ENCODE assay signal across 35 cellular contexts in the genomic region with DNA sequence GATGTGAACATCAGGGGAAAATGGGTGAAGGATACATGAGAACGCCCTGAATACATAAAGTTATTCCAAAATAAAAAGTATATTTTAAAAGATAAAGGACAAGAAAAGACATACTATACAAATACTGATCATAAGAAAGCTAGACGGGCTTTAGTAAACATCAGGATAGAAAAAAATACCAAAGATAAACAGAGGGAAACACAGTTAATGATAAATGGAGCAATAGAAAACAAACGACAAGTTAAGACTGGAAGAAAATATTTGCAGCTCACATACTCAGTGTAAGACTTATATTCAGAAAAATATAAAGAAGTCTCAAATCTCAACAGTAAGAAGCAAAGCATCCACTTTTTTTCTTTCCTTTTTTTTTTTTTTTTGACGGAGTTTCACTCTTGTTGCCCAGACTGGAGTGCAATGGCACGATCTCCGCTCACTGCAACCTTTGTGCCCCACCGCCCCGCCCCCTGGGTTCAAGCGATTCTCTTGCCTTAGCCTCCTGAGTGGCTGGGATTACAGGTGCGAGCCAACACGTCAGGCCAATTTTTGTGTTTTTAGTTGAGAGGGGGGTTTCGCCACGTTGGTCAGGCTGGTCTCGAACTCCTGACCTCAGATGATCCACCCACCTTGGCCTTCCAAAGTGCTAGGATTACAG.
DNase-seq lines count a peak whose midpoint lies in the region; ATAC-seq, FAIRE-seq and TF ChIP-seq lines count a peak whose summit lies in the region.
"Had no signal": no experiment of that assay in that cellular context is flagged by ENCODE, and none has a peak within 500 bp of the region (broad histone marks: within the 10 kb centered on the region; RNA-seq: fewer than 3 reads in every experiment).

No MANE protein-coding gene starts in this region.

- intact Hi-C loops in HepG2 (cut with micrococcal nuclease; ENCODE audit: unreplicated experiment) = no loop called here
- intact Hi-C loops in right lobe of liver (cut with DNase I) = no loop called here

- no peaks in the 10 kb centered on the region for H3K36me3 ChIP-seq in HepG2 (replicated peaks in 1 of 2; ENCODE audit: control insufficient read depth in 1 of 2, insufficient read depth in 2 of 2, low read length in 2 of 2)
- H3K36me3 ChIP-seq in liver (ENCODE audit: control insufficient read depth in 4 of 4, insufficient read depth in 3 of 4, low read depth in 1 of 4, low read length in 3 of 4) = no peaks in the 10 kb centered on the region
- H3K36me3 ChIP-seq in right lobe of liver = no peaks in the 10 kb centered on the region
- H3K36me3 ChIP-seq: BE2C; BLaER1; BLaER1 treated with 17β-estradiol and CSF1 and Interleukin-3, amounts not matched to agents 10 nM and 100 nM had no signal

- H3K4me3 ChIP-seq in HepG2 (replicated peaks in 1 of 3; ENCODE audit: insufficient read depth in 1 of 3, low read depth in 2 of 3, low read length in 3 of 3) (peak overlapping the region in 1 of 3 experiments; percentile 19; a peak in 2 of 6 replicates), liver (ENCODE audit: low read depth in 1 of 3, low read length in 3 of 3) (no peak overlapping the region), right lobe of liver (peak overlapping the region in 2 of 3 donors; percentile 14 to 21)
- H3K4me3 ChIP-seq: A549; BLaER1; BLaER1 treated with 17β-estradiol and CSF1 and Interleukin-3, amounts not matched to agents 10 nM and 100 nM had no signal

- WGBS in HepG2 (ENCODE audit: low lambda C conversion rate) = 7% methylated on average over 14 of the region's 14 CpGs
- 32% methylated on average over 14 of the region's 14 CpGs for WGBS in liver
- 20% methylated on average over 14 of the region's 14 CpGs for WGBS in right lobe of liver (ENCODE audit: insufficient coverage, low coverage, low lambda C conversion rate, missing lambda C conversion rate)

- in situ Hi-C loops in HepG2 (cut with HindIII; ENCODE audit: extremely low pct_ligation_motif_present, low pct_unique_long_range_greater_than_20kb) = no loop called here

- ATAC-seq in left lobe of liver (peak; percentile 80), HepG2 (peak; percentile 56), right lobe of liver (peak; percentile 58 to 85 (median 76)), foreskin keratinocyte (no peak)
- ATAC-seq: A549; CD8-positive, alpha-beta T cell had no signal

- TF ChIP-seq CTCF in HepG2 (CRISPR knock-in tag; IDR thresholded peaks at IDR 0.05) = no peak
- no peak for TF ChIP-seq CTCF in liver (IDR thresholded peaks at IDR 0.05; ENCODE audit: low read depth, low read length, missing input control)
- TF ChIP-seq CTCF in right lobe of liver (IDR thresholded peaks at IDR 0.05) = no peak
- no peak for TF ChIP-seq CTCF in foreskin keratinocyte (conservative IDR thresholded peaks at IDR 0.05)

- no peak for TF ChIP-seq POLR2A in HepG2 (IDR thresholded peaks at IDR 0.05; ENCODE audit: insufficient read depth in 1 of 2, low read depth in 2 of 2, low read length in 2 of 2)
- TF ChIP-seq POLR2A in right lobe of liver (IDR thresholded peaks at IDR 0.05) = no peak

- H3K4me1 ChIP-seq in HepG2 (ENCODE audit: insufficient read depth, low read length) = peaks cover 59% of the 10 kb centered on the region
- H3K4me1 ChIP-seq in liver (ENCODE audit: control insufficient read depth in 4 of 4, insufficient read depth in 4 of 4, low read length in 3 of 4) = peaks cover 3 to 40% (median 36%) of the 10 kb centered on the region in 4 donors
- peaks cover 0 to 47% (median 15%) of the 10 kb centered on the region in 4 donors for H3K4me1 ChIP-seq in right lobe of liver
- H3K4me1 ChIP-seq in foreskin keratinocyte = no peaks in the 10 kb centered on the region
- H3K4me1 ChIP-seq: A549, BLaER1, Caco-2 had no signal

- H3K9ac ChIP-seq in HepG2 (ENCODE audit: insufficient read depth, low read depth, low read length) (no peak overlapping the region), liver (ENCODE audit: low read depth in 1 of 2, low read length in 2 of 2) (peak overlapping the region in 1 of 2 donors; percentile 42)
- H3K9ac ChIP-seq: BLaER1; BLaER1 treated with 17β-estradiol and CSF1 and Interleukin-3, amounts not matched to agents 10 nM and 100 nM had no signal

- H3K9me3 ChIP-seq in HepG2 (ENCODE audit: low read length) (no peaks in the 10 kb centered on the region), liver (ENCODE audit: control insufficient read depth in 4 of 4, low read length in 3 of 4) (no peaks in the 10 kb centered on the region), right lobe of liver (no peaks in the 10 kb centered on the region)
- H3K9me3 ChIP-seq: A549; BE2C; BLaER1; BLaER1 treated with 17β-estradiol and CSF1 and Interleukin-3, amounts not matched to agents 10 nM and 100 nM; Caco-2 had no signal

- no peak for TF ChIP-seq EP300 in HepG2 (IDR thresholded peaks at IDR 0.05; ENCODE audit: low read depth in 2 of 2, low read length in 2 of 2)
- TF ChIP-seq EP300 in HepG2 (CRISPR knock-in tag; IDR thresholded peaks at IDR 0.05; ENCODE audit: borderline replicate concordance) = no peak

- H3K27ac ChIP-seq in HepG2 (ENCODE audit: extremely low read length, insufficient read depth, low read length) = no peak overlapping the region
- H3K27ac ChIP-seq in liver (ENCODE audit: low read depth in 1 of 2, low read length in 2 of 2) = peak overlapping the region; percentile 39 to 54
- H3K27ac ChIP-seq in right lobe of liver = peak overlapping the region in 2 of 3 donors; percentile 63 to 67
- H3K27ac ChIP-seq in foreskin keratinocyte = no peak overlapping the region
- H3K27ac ChIP-seq: 22Rv1; A549; BLaER1; BLaER1 treated with 17β-estradiol and CSF1 and Interleukin-3, amounts not matched to agents 10 nM and 100 nM; C4-2B had no signal

- CTCF ChIA-PET in HepG2 (lab: Yijun Ruan, JAX; ENCODE audit: low intra/inter-chr PET ratio, low total read pairs) = no interaction called here

- DNase-seq in left lobe of liver (ENCODE audit: low spot score) (peak; percentile 86), HepG2 (ENCODE audit: low spot score) (peak; percentile 8), right lobe of liver (peak; percentile 53 to 86 (median 86)), NOMO-1 treated with dmso at 0.1 percent for 144 hours (lab: John Stamatoyannopoulos, UW; ENCODE audit: unreplicated experiment) (no peak), HuH-7 (ENCODE audit: low spot score) (no peak), NCI-H446 treated with DMSO at 0.1 percent for 48 hours (lab: John Stamatoyannopoulos, UW) (no peak), foreskin keratinocyte (no peak)
- DNase-seq: 8988T; ACHN; AML-193; BE2C; C1 segment of cervical spinal cord; Caco-2; Calu3; CD4-positive, alpha-beta memory T cell; CD4-positive, alpha-beta T cell; CD4-positive, CD25-positive, alpha-beta regulatory T cell; CD8-positive, alpha-beta memory T cell; CD8-positive, alpha-beta T cell; COR-L47; DMS 273 treated with DMSO at 0.1 percent for 48 hours; DMS153; DMS53; DMS79; DMS79 treated with DMSO at 0.1 percent for 48 hours; DND-41; EL had no signal

- H4K20me1 ChIP-seq in HepG2 (ENCODE audit: insufficient read depth, low read length) = no peaks in the 10 kb centered on the region
- H4K20me1 ChIP-seq: BLaER1; BLaER1 treated with 17β-estradiol and CSF1 and Interleukin-3, amounts not matched to agents 10 nM and 100 nM had no signal

- POLR2A ChIA-PET in HepG2 (lab: Yijun Ruan, JAX) = no interaction called here

- no peak for FAIRE-seq in HepG2 (lab: Jason Lieb, UNC)
- FAIRE-seq: A204.1, A549, D721Med had no signal

- no TSS peak for BruUV-seq in HepG2 (replicated peaks; lab: Mats Ljungman, UMichigan)

- H3K4me2 ChIP-seq in HepG2 (ENCODE audit: low read depth, low read length) = peak overlapping the region; percentile 50
- H3K4me2 ChIP-seq: A549; BLaER1; BLaER1 treated with 17β-estradiol and CSF1 and Interleukin-3, amounts not matched to agents 10 nM and 100 nM had no signal

- no peak overlapping the region for H2AFZ ChIP-seq in HepG2 (ENCODE audit: low read length)

- no peaks in the 10 kb centered on the region for H3K27me3 ChIP-seq in HepG2 (ENCODE audit: control insufficient read depth in 1 of 2, insufficient read depth in 2 of 2, low read length in 2 of 2)
- H3K27me3 ChIP-seq in liver (ENCODE audit: control insufficient read depth in 4 of 4, insufficient read depth in 4 of 4, low read length in 3 of 4) = no peaks in the 10 kb centered on the region
- no peaks in the 10 kb centered on the region for H3K27me3 ChIP-seq in right lobe of liver
- peaks cover 16% of the 10 kb centered on the region for H3K27me3 ChIP-seq in foreskin keratinocyte
- H3K27me3 ChIP-seq: BE2C; BLaER1; BLaER1 treated with 17β-estradiol and CSF1 and Interleukin-3, amounts not matched to agents 10 nM and 100 nM had no signal

- TF ChIP-seq RAD21 in HepG2 (CRISPR knock-in tag; IDR thresholded peaks at IDR 0.05) (no peak), liver (IDR thresholded peaks at IDR 0.05) (peak in 1 of 2 donors; percentile 38)

- H3K79me2 ChIP-seq in HepG2 (ENCODE audit: insufficient read depth, low read length) = no peaks in the 10 kb centered on the region

TF ChIP-seq in HepG2, 621 proteins besides CTCF, POLR2A, EP300 and RAD21 (continues in another document):
- TF ChIP-seq CBX2 (IDR thresholded peaks at IDR 0.05; ENCODE audit: low read depth, low read length) = no peak
- no peak for TF ChIP-seq CBX2 (CRISPR knock-in tag; IDR thresholded peaks at IDR 0.05; ENCODE audit: low read depth)
- TF ChIP-seq, protein P1, sequence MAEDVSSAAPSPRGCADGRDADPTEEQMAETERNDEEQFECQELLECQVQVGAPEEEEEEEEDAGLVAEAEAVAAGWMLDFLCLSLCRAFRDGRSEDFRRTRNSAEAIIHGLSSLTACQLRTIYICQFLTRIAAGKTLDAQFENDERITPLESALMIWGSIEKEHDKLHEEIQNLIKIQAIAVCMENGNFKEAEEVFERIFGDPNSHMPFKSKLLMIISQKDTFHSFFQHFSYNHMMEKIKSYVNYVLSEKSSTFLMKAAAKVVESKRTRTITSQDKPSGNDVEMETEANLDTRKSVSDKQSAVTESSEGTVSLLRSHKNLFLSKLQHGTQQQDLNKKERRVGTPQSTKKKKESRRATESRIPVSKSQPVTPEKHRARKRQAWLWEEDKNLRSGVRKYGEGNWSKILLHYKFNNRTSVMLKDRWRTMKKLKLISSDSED (CRISPR knock-in tag; IDR thresholded peaks at IDR 0.05) = no peak
- peak; percentile 63 for TF ChIP-seq HNF4A (CRISPR knock-in tag; IDR thresholded peaks at IDR 0.05)

TF ChIP-seq in liver, 16 proteins besides CTCF, POLR2A, EP300 and RAD21:
- TF ChIP-seq JUND (IDR thresholded peaks at IDR 0.05) (peak in 1 of 2 donors; percentile 30), FOXA1 (IDR thresholded peaks at IDR 0.05) (no peak), EGR1 (IDR thresholded peaks at IDR 0.05; ENCODE audit: low read depth in 2 of 2) (no peak), HNF4A (conservative IDR thresholded peaks at IDR 0.05) (peak; percentile 82 to 85), HNF4G (IDR thresholded peaks at IDR 0.05) (peak; percentile 49), RXRA (IDR thresholded peaks at IDR 0.05) (peak; percentile 71 to 79), TAF1 (conservative IDR thresholded peaks at IDR 0.05) (no peak), FOXA2 (IDR thresholded peaks at IDR 0.05) (peak; percentile 61), SP1 (IDR thresholded peaks at IDR 0.05) (peak; percentile 78)
TF ChIP-seq in liver: peak in this region for 6.

Comparison
In these comparisons a context has a peak if more than half of its experiments do, and no peak if none do; other contexts are left out.
1. H3K27ac ChIP-seq: peak in liver (2 of 2) and right lobe of liver (2 of 3); none in HepG2 (single experiment) and foreskin keratinocyte (single experiment).
2. H3K4me3 ChIP-seq: peak in right lobe of liver (2 of 3); none in liver (0 of 3).
3. DNase-seq: peak in left lobe of liver (single experiment), HepG2 (single experiment) and right lobe of liver (3 of 3); none in NOMO-1 treated with dmso at 0.1 percent for 144 hours (single experiment), HuH-7 (single experiment), NCI-H446 treated with DMSO at 0.1 percent for 48 hours (single experiment) and foreskin keratinocyte (0 of 2).